Comparison of ENCODE assay signal across 16 cellular contexts in the genomic region with DNA sequence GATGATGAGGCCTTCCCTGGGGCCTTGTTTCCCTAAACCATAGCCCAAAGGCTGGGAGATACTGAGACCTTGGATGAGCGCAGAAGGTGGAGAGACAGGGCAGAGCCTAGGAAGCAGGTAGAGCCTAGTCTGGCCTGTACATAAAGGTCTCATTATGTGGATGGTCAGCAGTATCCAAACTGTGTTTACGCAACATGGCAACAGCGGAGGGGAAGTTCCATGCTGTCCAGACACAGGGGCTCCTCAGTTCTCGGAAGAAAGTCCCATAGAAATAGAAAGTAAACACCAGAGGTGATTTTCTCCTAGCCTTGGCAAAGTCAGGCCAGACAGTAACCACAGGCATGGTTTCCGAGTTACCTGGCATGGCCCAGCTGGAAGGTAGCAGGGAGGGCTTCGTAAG. TPM values are rescaled to one million over a fixed set of nuclear protein-coding genes. Genes with fewer than 3 reads are reported as not detected.
DNase-seq lines count a peak whose midpoint lies in the region; ATAC-seq and TF ChIP-seq lines count a peak whose summit lies in the region.
"Had no signal": no experiment of that assay in that cellular context is flagged by ENCODE, and none has a peak within 500 bp of the region (broad histone marks: within the 10 kb centered on the region; RNA-seq: fewer than 3 reads in every experiment).

No MANE protein-coding gene starts in this region.

- H3K36me3 Mint-ChIP-seq in naive thymus-derived CD4-positive, alpha-beta T cell: peaks cover 3 to 27% (median 9%) of the 10 kb centered on the region in 5 donors

- no peak overlapping the region for H3K4me3 Mint-ChIP-seq in naive thymus-derived CD4-positive, alpha-beta T cell
- H3K4me3 Mint-ChIP-seq: CD8-positive, alpha-beta T cell had no signal

- H3K27me3 Mint-ChIP-seq in naive thymus-derived CD4-positive, alpha-beta T cell: no peaks in the 10 kb centered on the region

- CTCF ChIA-PET in naive thymus-derived CD4-positive, alpha-beta T cell (lab: Charles Lee): no interaction called here

- H3K27me3 ChIP-seq in heart right ventricle (no peaks in the 10 kb centered on the region), esophagus muscularis mucosa (no peaks in the 10 kb centered on the region)
- no peaks in the 10 kb centered on the region for H3K27me3 ChIP-seq in naive thymus-derived CD4-positive, alpha-beta T cell (ENCODE audit: control insufficient read depth in 2 of 2, insufficient read depth in 2 of 2, low read length in 2 of 2)
- H3K27me3 ChIP-seq: Peyer's patch had no signal

- no peak for DNase-seq in heart right ventricle
- DNase-seq in Right ventricle myocardium superior: no peak
- no peak for DNase-seq in esophagus muscularis mucosa (ENCODE audit: extremely low spot score)
- DNase-seq in naive thymus-derived CD4-positive, alpha-beta T cell: no peak
- peak in 5 of 49 donors; percentile 5 to 27 (median 12) for DNase-seq in substantia nigra (lab: John Stamatoyannopoulos, UW)
- DNase-seq in H4 (ENCODE audit: low spot score): no peak
- DNase-seq in dermis blood vessel endothelial cell: no peak
- no peak for DNase-seq in COR-L47 (lab: John Stamatoyannopoulos, UW)
- DNase-seq: CD8-positive, alpha-beta T cell; IMR-90; MV-4-11; NCI-H1417 treated with DMSO at 0.1 percent for 48 hours; NCI-H2081; NCI-H524; Peyer's patch; SHP77 treated with DMSO at 0.1 percent for 48 hours had no signal

- H3K36me3 ChIP-seq in heart right ventricle (peaks cover 0 to 71% (median 0%) of the 10 kb centered on the region in 9 donors), esophagus muscularis mucosa (no peaks in the 10 kb centered on the region)
- peaks cover 9 to 67% (median 15%) of the 10 kb centered on the region in 3 experiments for H3K36me3 ChIP-seq in naive thymus-derived CD4-positive, alpha-beta T cell (ENCODE audit: control insufficient read depth in 2 of 3, insufficient read depth in 3 of 3, low read length in 3 of 3)
- H3K36me3 ChIP-seq: Peyer's patch had no signal

- ATAC-seq in heart right ventricle: no peak
- no peak for ATAC-seq in Right ventricle myocardium superior (ENCODE audit: poor library complexity)
- ATAC-seq in naive thymus-derived CD4-positive, alpha-beta T cell: no peak
- ATAC-seq: CD8-positive, alpha-beta T cell had no signal

- POLR2A ChIA-PET in naive thymus-derived CD4-positive, alpha-beta T cell (lab: Charles Lee): no interaction called here

- H3K9me3 ChIP-seq in heart right ventricle: no peaks in the 10 kb centered on the region
- H3K9me3 ChIP-seq in esophagus muscularis mucosa: no peaks in the 10 kb centered on the region
- H3K9me3 ChIP-seq in naive thymus-derived CD4-positive, alpha-beta T cell (ENCODE audit: control insufficient read depth in 2 of 3, low read length in 3 of 3): no peaks in the 10 kb centered on the region
- H3K9me3 ChIP-seq: Peyer's patch had no signal

- H3K4me1 ChIP-seq in heart right ventricle (peaks cover 11 to 92% (median 73%) of the 10 kb centered on the region in 9 donors), esophagus muscularis mucosa (peaks cover 43 to 62% (median 52%) of the 10 kb centered on the region in 4 donors)
- H3K4me1 ChIP-seq in naive thymus-derived CD4-positive, alpha-beta T cell (ENCODE audit: control insufficient read depth in 2 of 2, insufficient read depth in 2 of 2, low read length in 2 of 2): peaks cover 5 to 19% of the 10 kb centered on the region in 2 donors

- H3K4me1 Mint-ChIP-seq in naive thymus-derived CD4-positive, alpha-beta T cell: peaks cover under 1 to 41% (median 12%) of the 10 kb centered on the region in 7 donors

- TF ChIP-seq CTCF in heart right ventricle (IDR thresholded peaks at IDR 0.05): no peak
- no peak for TF ChIP-seq CTCF in esophagus muscularis mucosa (IDR thresholded peaks at IDR 0.05)

- TF ChIP-seq EP300 in esophagus muscularis mucosa (IDR thresholded peaks at IDR 0.05): no peak

- intact Hi-C loops in heart right ventricle (cut with DNase I): loop anchor here in 4 of 10 donors (5.0 to 10.0 kb wide), 2 partner anchors 45 to 47 kb away; a partner anchor contains a TSS
- intact Hi-C loops in Right ventricle myocardium superior (cut with DNase I): no loop called here
- intact Hi-C loops in esophagus muscularis mucosa (cut with DNase I): no loop called here
- intact Hi-C loops in naive thymus-derived CD4-positive, alpha-beta T cell (cut with micrococcal nuclease): loop anchor here in 1 of 2 donors (10.0 kb wide), 1 partner anchor 415 kb away; no protein-coding TSS in a partner anchor

- no peak overlapping the region for H3K27ac Mint-ChIP-seq in naive thymus-derived CD4-positive, alpha-beta T cell
- H3K27ac Mint-ChIP-seq: CD8-positive, alpha-beta T cell had no signal

- H3K27ac ChIP-seq in heart right ventricle (peak overlapping the region in 8 of 10 donors; percentile 14 to 81 (median 66)), esophagus muscularis mucosa (replicated peaks in 1 of 4) (peak overlapping the region in 3 of 4 donors; percentile 13 to 75 (median 69)), substantia nigra (ENCODE audit: low read depth, low read length, poor library complexity, severe bottlenecking) (peak overlapping the region; percentile 22)
- H3K27ac ChIP-seq in naive thymus-derived CD4-positive, alpha-beta T cell (ENCODE audit: low read depth, low read length): peak overlapping the region; percentile 42

- H3K4me3 ChIP-seq in heart right ventricle (no peak overlapping the region), esophagus muscularis mucosa (no peak overlapping the region)
- no peak overlapping the region for H3K4me3 ChIP-seq in naive thymus-derived CD4-positive, alpha-beta T cell (ENCODE audit: low read length)
- H3K4me3 ChIP-seq: Peyer's patch had no signal

- H3K9me3 Mint-ChIP-seq in naive thymus-derived CD4-positive, alpha-beta T cell: no peaks in the 10 kb centered on the region
- H3K9me3 Mint-ChIP-seq: CD8-positive, alpha-beta T cell had no signal

- WGBS in heart right ventricle, 2 donors: 87 to 89% methylated on average over 6 of the region's 6 CpGs
- 88% methylated on average over 5 of the region's 6 CpGs for WGBS in esophagus muscularis mucosa

- no peak for TF ChIP-seq POLR2A in esophagus muscularis mucosa (IDR thresholded peaks at IDR 0.05; ENCODE audit: low read depth)

RNA-seq across cellular contexts. Expression of a gene that starts 42.1 kb away (rescaled TPM):
- total RNA-seq in heart right ventricle: 10 to 100 TPM; 15.6 to 52.5 (median 25.2) TPM
- polyA plus RNA-seq in heart right ventricle: 10 to 100 TPM; 12.8 to 24.0 TPM
- 34.4 TPM for total RNA-seq in Right ventricle myocardium superior
- 100 to 1,000 TPM in 2 of 4 donors, 10 to 100 TPM in 2; 72.7 to 130 (median 107) TPM for total RNA-seq in esophagus muscularis mucosa
- 10 to 100 TPM in 2 of 5 experiments, 1 to 10 TPM in 3; 4.8 to 25.3 (median 8.6) TPM for total RNA-seq in naive thymus-derived CD4-positive, alpha-beta T cell
- 10 to 100 TPM; 12.2 to 19.0 TPM for polyA plus RNA-seq in naive thymus-derived CD4-positive, alpha-beta T cell
- total RNA-seq in H4 (2014; rRNA removed; shearing (Covaris generic)): 59.2 and 76.5 TPM in 2 replicates
- 114 and 127 TPM in 2 replicates for total RNA-seq in dermis blood vessel endothelial cell

RNA-seq across cellular contexts. Expression of a gene that starts 49.7 kb away (rescaled TPM):
- total RNA-seq in heart right ventricle (10 to 100 TPM; 27.9 to 50.2 (median 39.7) TPM), Right ventricle myocardium superior (42.9 TPM), esophagus muscularis mucosa (10 to 100 TPM; 16.8 to 19.0 (median 18.5) TPM), dermis blood vessel endothelial cell (49.2 and 55.7 TPM in 2 replicates)
- 10 to 100 TPM in 1 of 2 donors, 1 to 10 TPM in 1; 9.0 to 13.5 TPM for polyA plus RNA-seq in heart right ventricle
- total RNA-seq in naive thymus-derived CD4-positive, alpha-beta T cell: 100 to 1,000 TPM in 4 of 5 experiments, 10 to 100 TPM in 1; 75.0 to 153 (median 140) TPM
- 100 to 1,000 TPM in 1 of 2 donors, 10 to 100 TPM in 1; 94.7 to 135 TPM for polyA plus RNA-seq in naive thymus-derived CD4-positive, alpha-beta T cell
- total RNA-seq in H4 (2014; rRNA removed; shearing (Covaris generic)): not detected in 2 replicates
- total RNA-seq: IMR-90 had no signal

Comparison
In these comparisons a context has a peak if more than half of its experiments do, and no peak if none do; other contexts are left out.
1. RNA of a gene that starts 49.7 kb away (total RNA-seq): 75.0 to 153 TPM in naive thymus-derived CD4-positive, alpha-beta T cell, 49.2 to 55.7 TPM in dermis blood vessel endothelial cell, 42.9 TPM in Right ventricle myocardium superior (single experiment), 27.9 to 50.2 TPM in heart right ventricle and 16.8 to 19.0 TPM in esophagus muscularis mucosa; not detected in H4; every median in the first group is over 10 times any median in the second.
2. Peak in every context shown above with its lines, with median percentiles within 50 percentile points of each other: H3K27ac ChIP-seq.